ENCODE assay signal across 8 cellular contexts in the genomic region with DNA sequence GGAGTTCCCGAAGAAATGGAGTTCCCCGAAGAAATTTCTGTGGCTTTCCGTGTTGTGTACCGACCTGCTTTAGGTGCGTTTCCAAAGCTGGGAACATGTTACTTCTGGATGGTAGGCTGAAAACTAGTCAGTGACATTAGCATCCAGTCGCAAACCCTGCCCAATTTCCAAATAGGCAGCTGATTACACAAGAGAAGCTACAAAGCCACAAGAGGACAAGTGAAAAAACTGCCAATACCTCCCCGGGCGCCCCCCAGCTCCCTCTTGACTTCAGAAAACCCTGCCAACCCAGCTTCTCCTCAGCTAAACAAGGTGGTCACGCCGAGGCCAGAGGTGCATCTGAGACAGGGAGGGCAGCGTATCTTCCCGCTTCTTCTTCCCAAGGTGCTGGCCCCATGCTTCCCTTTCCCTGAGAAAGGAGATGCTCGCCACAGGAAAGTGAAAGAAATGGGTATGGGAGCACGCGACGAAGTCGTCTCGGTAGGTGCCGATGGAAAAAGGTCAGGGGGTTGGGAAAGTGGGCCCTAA. TPM values are rescaled to one million over a fixed set of nuclear protein-coding genes. Genes with fewer than 3 reads are reported as not detected.
DNase-seq lines count a peak whose midpoint lies in the region; ATAC-seq, FAIRE-seq and TF ChIP-seq lines count a peak whose summit lies in the region.

No MANE protein-coding gene starts in this region.

- H3K4me3 ChIP-seq in dorsolateral prefrontal cortex = peak overlapping the region; percentile 49 to 89 (median 76)

- no peaks in the 10 kb centered on the region for H3K27me3 ChIP-seq in dorsolateral prefrontal cortex

- no peaks in the 10 kb centered on the region for H3K4me1 Mint-ChIP-seq in Calu3 (ENCODE audit: low read depth, unreplicated experiment)
- H3K4me1 Mint-ChIP-seq in memory B cell = peaks cover 6% of the 10 kb centered on the region

- CTCF ChIA-PET in Calu3 (lab: Charles Lee) = interaction anchor here (0.6 kb wide), 1 partner anchor 391 kb away, joined by 3 read pairs; no protein-coding TSS in a partner anchor

- ATAC-seq in HG02852 (IDR thresholded peaks at IDR 0.05; ENCODE audit: unreplicated experiment) (peak; percentile 20), memory B cell (ENCODE audit: low read depth) (peak; percentile 8), GM18861 (IDR thresholded peaks at IDR 0.05; ENCODE audit: unreplicated experiment) (no peak)

- no peaks in the 10 kb centered on the region for H3K27me3 Mint-ChIP-seq in Calu3 (ENCODE audit: unreplicated experiment)
- no peaks in the 10 kb centered on the region for H3K27me3 Mint-ChIP-seq in memory B cell

- peak overlapping the region; percentile 91 for H3K4me3 Mint-ChIP-seq in Calu3 (ENCODE audit: low read depth, unreplicated experiment)
- H3K4me3 Mint-ChIP-seq in memory B cell = peak overlapping the region; percentile 92

- DNase-seq in Calu3 (no peak), SIG-M5 treated with dmso at 0.1 percent for 504 hours (lab: John Stamatoyannopoulos, UW; ENCODE audit: unreplicated experiment) (peak; percentile 66), dorsolateral prefrontal cortex (peak in 1 of 10 donors; percentile 29), memory B cell (ENCODE audit: low spot score in 2 of 2) (no peak), urothelium cell line (ENCODE audit: low spot score) (peak; percentile 10), middle frontal gyrus (ENCODE audit: extremely low spot score, low spot score) (no peak)

- TF ChIP-seq CTCF in Calu3 (IDR thresholded peaks at IDR 0.05; ENCODE audit: unreplicated experiment) (no peak), dorsolateral prefrontal cortex (IDR thresholded peaks at IDR 0.05 in 54 of 56, conservative IDR thresholded peaks at IDR 0.05 in 2 of 56; ENCODE audit: low read depth in 1 of 56, partially characterized antibody in 56 of 56) (no peak)

- peak overlapping the region; percentile 91 for H3K27ac Mint-ChIP-seq in Calu3 (ENCODE audit: unreplicated experiment)
- peak overlapping the region; percentile 97 for H3K27ac Mint-ChIP-seq in memory B cell

- H3K36me3 Mint-ChIP-seq in Calu3 (ENCODE audit: insufficient read depth, unreplicated experiment) (peaks cover 41% of the 10 kb centered on the region), memory B cell (no peaks in the 10 kb centered on the region)

- peak overlapping the region in 39 of 59 donors; percentile 10 to 86 (median 69) for H3K27ac ChIP-seq in dorsolateral prefrontal cortex

- FAIRE-seq in urothelium cell line (lab: Jason Lieb, UNC) = no peak

- no peaks in the 10 kb centered on the region for H3K9me3 Mint-ChIP-seq in Calu3 (ENCODE audit: low read depth, unreplicated experiment)
- H3K9me3 Mint-ChIP-seq in memory B cell = no peaks in the 10 kb centered on the region

- BruUV-seq in Calu3 (replicated peaks; lab: Mats Ljungman, UMichigan) = no TSS peak

- intact Hi-C loops in Calu3 (cut with micrococcal nuclease; ENCODE audit: unreplicated experiment) (loop anchor here (5.0 kb wide), 1 partner anchor 72 kb away; the partner anchor contains the start of gene MTCH2), dorsolateral prefrontal cortex (cut with DNase I) (no loop called here)

RNA-seq across cellular contexts. Expression of gene AGBL2, which starts 0.6 kb away (rescaled TPM):
- total RNA-seq in Calu3 (2022) (3.2 and 6.1 TPM in 2 replicates), dorsolateral prefrontal cortex (1 to 10 TPM in 64 of 120 experiments, under 1 TPM in 46, not detected in 10; 0.17 to 3.9 (median 1.2) TPM)

RNA-seq across cellular contexts. Expression of gene FNBP4, which starts 52.5 kb away (rescaled TPM):
- total RNA-seq in Calu3 (2022) (91.6 and 108 TPM in 2 replicates), dorsolateral prefrontal cortex (100 to 1,000 TPM in 57 of 120 experiments, 10 to 100 TPM in 63; 59.2 to 152 (median 98.6) TPM)

Comparison
In these comparisons a context has a peak if more than half of its experiments do, and no peak if none do; other contexts are left out.
1. DNase-seq: peak in SIG-M5 treated with dmso at 0.1 percent for 504 hours (single experiment) and urothelium cell line (single experiment); none in Calu3 (single experiment), memory B cell (0 of 2) and middle frontal gyrus (single experiment).